In genomic region chr1:43980255-43981134, GRCh38 we compare ENCODE assay signal across 8 cellular contexts. TPM values are rescaled to one million over a fixed set of nuclear protein-coding genes. Genes with fewer than 3 reads are reported as not detected.
A peak's percentile ranks its signal among the peaks of the same experiment; 100 is the strongest.
DNase-seq lines count a peak whose midpoint lies in the region; ATAC-seq, FAIRE-seq and TF ChIP-seq lines count a peak whose summit lies in the region.

No MANE protein-coding gene starts in this region.

- H2AFZ ChIP-seq in OCI-LY7 (ENCODE audit: low read length), result no peak overlapping the region

- POLR2A ChIA-PET in OCI-LY7 (lab: Charles Lee), result no interaction called here

- H3K4me1 ChIP-seq in RWPE2 (ENCODE audit: insufficient read depth, poor library complexity, severe bottlenecking) (peaks cover 10% of the 10 kb centered on the region), gastrocnemius medialis (peaks cover 23 to 32% of the 10 kb centered on the region in 2 donors), OCI-LY7 (ENCODE audit: insufficient read depth, low read length, poor library complexity, severe bottlenecking) (peaks cover 9% of the 10 kb centered on the region)

- H3K4me3 ChIP-seq in RWPE2 (ENCODE audit: severe bottlenecking) (peak overlapping the region; percentile 66), fibroblast of the aortic adventitia (ENCODE audit: low read depth, low read length) (peak overlapping the region; percentile 74), gastrocnemius medialis (peak overlapping the region; percentile 63 to 92 (median 68)), OCI-LY7 (ENCODE audit: low read depth, low read length, poor library complexity, severe bottlenecking) (no peak overlapping the region)

- ATAC-seq in RWPE2 (ENCODE audit: low read depth) (peak; percentile 62), gastrocnemius medialis (no peak), HG03521 (IDR thresholded peaks at IDR 0.05; ENCODE audit: unreplicated experiment) (no peak), HG02763 (IDR thresholded peaks at IDR 0.05; ENCODE audit: unreplicated experiment) (no peak), GM18520 (IDR thresholded peaks at IDR 0.05; ENCODE audit: unreplicated experiment) (no peak)

- H3K4me2 ChIP-seq in OCI-LY7 (ENCODE audit: low read length), result no peak overlapping the region

- no TSS peak for BruUV-seq in OCI-LY7 (replicated peaks; lab: Mats Ljungman, UMichigan)

- peak; percentile 81 for FAIRE-seq in GM12891 (lab: Jason Lieb, UNC)

- TF ChIP-seq CTCF in RWPE2 (IDR thresholded peaks at IDR 0.05; ENCODE audit: poor library complexity, severe bottlenecking) (no peak), fibroblast of the aortic adventitia (IDR thresholded peaks at IDR 0.05; ENCODE audit: insufficient read depth, low read length) (no peak), gastrocnemius medialis (IDR thresholded peaks at IDR 0.05 in 4 of 5, conservative IDR thresholded peaks at IDR 0.05 in 1 of 5) (no peak), OCI-LY7 (conservative IDR thresholded peaks at IDR 0.05; ENCODE audit: low read length) (no peak)

- H3K36me3 ChIP-seq in RWPE2 (ENCODE audit: low read depth) (peaks cover 52% of the 10 kb centered on the region), gastrocnemius medialis (peaks cover 0 to 32% of the 10 kb centered on the region in 2 donors), OCI-LY7 (ENCODE audit: insufficient read depth, low read length) (peaks cover 30% of the 10 kb centered on the region)

- intact Hi-C loops in gastrocnemius medialis (cut with DNase I; ENCODE audit: low total_unique reads) (loop anchor here (1.0 kb wide), 1 partner anchor 11 kb away; the partner anchor contains the start of gene CCDC24), OCI-LY7 (cut with micrococcal nuclease; ENCODE audit: unreplicated experiment) (no loop called here)

- peak overlapping the region; percentile 91 for H3K27ac ChIP-seq in RWPE2 (ENCODE audit: poor library complexity, severe bottlenecking)
- peak overlapping the region in 3 of 4 donors; percentile 60 to 70 (median 64) for H3K27ac ChIP-seq in gastrocnemius medialis
- no peak overlapping the region for H3K27ac ChIP-seq in OCI-LY7 (ENCODE audit: low read depth, low read length, poor library complexity, severe bottlenecking)

- no peaks in the 10 kb centered on the region for H3K9me2 ChIP-seq in OCI-LY7 (ENCODE audit: insufficient read depth, low read length)

- CTCF ChIA-PET in OCI-LY7 (lab: Charles Lee; ENCODE audit: unreplicated experiment), result no interaction called here

- TF ChIP-seq POLR2A in GM12891 (IDR thresholded peaks at IDR 0.05; ENCODE audit: low read depth, low read length), result no peak
- TF ChIP-seq POLR2A in gastrocnemius medialis (IDR thresholded peaks at IDR 0.05), result no peak

- in situ Hi-C loops in gastrocnemius medialis (cut with MboI; ENCODE audit: low sequenced_read_pairs in 4 of 4), result no loop called here

- H4K20me1 ChIP-seq in OCI-LY7 (ENCODE audit: insufficient read depth, low read length), result 0 out of 2 replicates have a peak, but pooled peaks cover 9% of the 10 kb centered on the region

- H3K9me3 ChIP-seq in RWPE2 (ENCODE audit: severe bottlenecking) (no peaks in the 10 kb centered on the region), gastrocnemius medialis (no peaks in the 10 kb centered on the region), OCI-LY7 (ENCODE audit: low read length) (no peaks in the 10 kb centered on the region)

- H3K27me3 ChIP-seq in RWPE2 (ENCODE audit: insufficient read depth, poor library complexity, severe bottlenecking) (no peaks in the 10 kb centered on the region), gastrocnemius medialis (no peaks in the 10 kb centered on the region)

- no peak for DNase-seq in GM12891 (ENCODE audit: insufficient read length, low spot score)
- no peak for DNase-seq in RWPE2 (ENCODE audit: low spot score)
- DNase-seq in fibroblast of the aortic adventitia (ENCODE audit: low read depth), result peak; percentile 32
- DNase-seq in gastrocnemius medialis, result no peak
- no peak for DNase-seq in OCI-LY7 (ENCODE audit: low spot score)

- no peaks in the 10 kb centered on the region; the same call in 1 of the 2 replicates for H3K79me2 ChIP-seq in OCI-LY7 (ENCODE audit: insufficient read depth, low read depth, low read length)

TF ChIP-seq in GM12891, 5 proteins besides CTCF, POLR2A, EP300 and RAD21:
- TF ChIP-seq POLR2AphosphoS5 (IDR thresholded peaks at IDR 0.05; ENCODE audit: low read depth, low read length), result no peak
- TF ChIP-seq PAX5 (IDR thresholded peaks at IDR 0.05; ENCODE audit: insufficient read depth, low read length, severe bottlenecking), result no peak
- no peak for TF ChIP-seq SPI1 (IDR thresholded peaks at IDR 0.05; ENCODE audit: low read depth, low read length)
- TF ChIP-seq POU2F2 (IDR thresholded peaks at IDR 0.05; ENCODE audit: low read depth, low read length), result no peak
- no peak for TF ChIP-seq TAF1 (IDR thresholded peaks at IDR 0.05; ENCODE audit: low read depth, low read length)

RNA-seq across cellular contexts. Expression of gene B4GALT2, which starts 1.5 kb away (rescaled TPM):
- 15.6 TPM for polyA plus RNA-seq in GM12891 (2012; ENCODE audit: low read depth, missing spikeins)
- total RNA-seq in fibroblast of the aortic adventitia (ENCODE audit: low replicate concordance) (19.7 and 99.1 TPM in 2 replicates), gastrocnemius medialis (10 to 100 TPM; 63.5 to 97.8 (median 72.1) TPM), OCI-LY7 (2022) (0.57 and 0.65 TPM in 2 replicates)
- 1.4 and 1.9 TPM in 2 replicates for total RNA-seq in OCI-LY7 (2014; rRNA removed; shearing (Covaris generic))

RNA-seq across cellular contexts. Expression of gene ATP6V0B, which starts 5.7 kb away (rescaled TPM):
- 66.5 TPM for polyA plus RNA-seq in GM12891 (2012; ENCODE audit: low read depth, missing spikeins)
- total RNA-seq in fibroblast of the aortic adventitia (ENCODE audit: low replicate concordance) (47.3 and 53.1 TPM in 2 replicates), gastrocnemius medialis (100 to 1,000 TPM; 156 to 242 (median 195) TPM), OCI-LY7 (2022) (58.9 and 68.4 TPM in 2 replicates)
- 62.0 and 97.1 TPM in 2 replicates for total RNA-seq in OCI-LY7 (2014; rRNA removed; shearing (Covaris generic))

RNA-seq across cellular contexts. Expression of gene DPH2, which starts 10.7 kb away (rescaled TPM):
- polyA plus RNA-seq in GM12891 (2012; ENCODE audit: low read depth, missing spikeins), result 25.5 TPM
- 15.1 and 15.6 TPM in 2 replicates for total RNA-seq in fibroblast of the aortic adventitia (ENCODE audit: low replicate concordance)
- total RNA-seq in gastrocnemius medialis, result 10 to 100 TPM; 53.1 to 68.3 (median 55.3) TPM
- 42.1 and 45.6 TPM in 2 replicates for total RNA-seq in OCI-LY7 (2014; rRNA removed; shearing (Covaris generic))
- total RNA-seq in OCI-LY7 (2022), result 21.6 and 28.6 TPM in 2 replicates

RNA-seq across cellular contexts. Expression of gene CCDC24, which starts 10.9 kb away (rescaled TPM):
- polyA plus RNA-seq in GM12891 (2012; ENCODE audit: low read depth, missing spikeins), result 1.6 TPM
- total RNA-seq in fibroblast of the aortic adventitia (ENCODE audit: low replicate concordance), result 2.6 TPM in 2 replicates
- 1 to 10 TPM in 2 of 4 donors, under 1 TPM in 2; 0.73 to 2.9 (median 1.2) TPM for total RNA-seq in gastrocnemius medialis
- 1.9 and 8.9 TPM in 2 replicates for total RNA-seq in OCI-LY7 (2014; rRNA removed; shearing (Covaris generic))
- total RNA-seq in OCI-LY7 (2022), result 4.6 and 9.2 TPM in 2 replicates

RNA-seq across cellular contexts. Expression of gene IPO13, which starts 33.7 kb away (rescaled TPM):
- polyA plus RNA-seq in GM12891 (2012; ENCODE audit: low read depth, missing spikeins), result 9.3 TPM
- total RNA-seq in fibroblast of the aortic adventitia (ENCODE audit: low replicate concordance), result 16.2 and 20.8 TPM in 2 replicates
- 100 to 1,000 TPM in 3 of 4 donors, 10 to 100 TPM in 1; 81.9 to 171 (median 105) TPM for total RNA-seq in gastrocnemius medialis
- 13.1 and 17.8 TPM in 2 replicates for total RNA-seq in OCI-LY7 (2014; rRNA removed; shearing (Covaris generic))
- total RNA-seq in OCI-LY7 (2022), result 24.1 and 26.5 TPM in 2 replicates
